11 cellular contexts compared by ENCODE assay signal in the genomic region with DNA sequence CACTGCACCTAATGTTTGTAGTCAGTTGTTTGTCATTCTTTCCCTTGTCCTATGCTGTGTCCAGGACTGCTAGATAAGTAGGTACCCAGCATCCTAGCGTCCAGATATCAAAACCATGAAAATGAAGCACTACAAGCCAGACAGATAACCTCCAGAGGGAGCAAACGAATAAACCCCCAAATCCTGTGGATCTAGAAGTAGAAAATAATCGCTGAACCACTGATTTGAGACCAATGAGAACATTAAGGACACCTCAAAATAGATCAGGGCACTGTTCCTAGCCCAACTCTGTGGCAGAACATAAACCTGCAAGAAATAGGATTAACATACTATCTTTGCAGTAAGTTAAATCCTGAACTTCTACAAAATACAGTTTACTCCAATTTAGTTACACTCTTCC. TPM values are rescaled to one million over a fixed set of nuclear protein-coding genes. Genes with fewer than 3 reads are reported as not detected.
DNase-seq lines count a peak whose midpoint lies in the region; ATAC-seq and TF ChIP-seq lines count a peak whose summit lies in the region.
"Had no signal": no experiment of that assay in that cellular context is flagged by ENCODE, and none has a peak within 500 bp of the region (broad histone marks: within the 10 kb centered on the region; RNA-seq: fewer than 3 reads in every experiment).

No MANE protein-coding gene starts in this region.

- H3K4me3 Mint-ChIP-seq in activated T-cell treated with anti-CD3 and anti-CD28 coated beads, Interleukin-2, amount 50 U/mL, for 72 hours: peak overlapping the region; percentile 96 to 98
- H3K4me3 Mint-ChIP-seq in activated naive CD8-positive, alpha-beta T cell: peak overlapping the region; percentile 95

- no peak overlapping the region for H3K18ac ChIP-seq in mesendoderm (ENCODE audit: low read length)

- H3K56ac ChIP-seq in mesendoderm (ENCODE audit: low read length): no peak overlapping the region

- H3K4ac ChIP-seq in mesendoderm (ENCODE audit: low read depth, low read length): no peak overlapping the region

- H3K23ac ChIP-seq in mesendoderm (ENCODE audit: low read length): no peak overlapping the region

- no peak overlapping the region for H3K4me2 ChIP-seq in mesendoderm (ENCODE audit: low read length)

- no peak for ATAC-seq in activated T-cell treated with anti-CD3 and anti-CD28 coated beads, Interleukin-2, amount 50 U/mL, for 72 hours (replicated peaks in 1 of 2)
- ATAC-seq in GM21529 (IDR thresholded peaks at IDR 0.05; ENCODE audit: unreplicated experiment): no peak

- no peak overlapping the region for H2BK15ac ChIP-seq in mesendoderm (replicated peaks; ENCODE audit: low read depth)

- H2BK5ac ChIP-seq in mesendoderm (ENCODE audit: low read length): no peak overlapping the region

- no peaks in the 10 kb centered on the region for H3K9me3 ChIP-seq in thyroid gland
- H3K9me3 ChIP-seq: ascending aorta had no signal

- H4K5ac ChIP-seq in mesendoderm (ENCODE audit: low read length): no peak overlapping the region

- H3K27me3 Mint-ChIP-seq in activated T-cell treated with anti-CD3 and anti-CD28 coated beads, Interleukin-2, amount 50 U/mL, for 72 hours (ENCODE audit: low read depth): peaks cover 10% of the 10 kb centered on the region
- H3K27me3 Mint-ChIP-seq in activated naive CD8-positive, alpha-beta T cell: no peaks in the 10 kb centered on the region

- H3K36me3 ChIP-seq in mesendoderm (ENCODE audit: control insufficient read depth, insufficient read depth, low read length) (no peaks in the 10 kb centered on the region), thyroid gland (no peaks in the 10 kb centered on the region)
- H3K36me3 ChIP-seq: ascending aorta had no signal

- WGBS in mesendoderm (ENCODE audit: extremely low coverage, insufficient coverage, low lambda C conversion rate): no CpG with 5 or more reads among the region's 3 CpGs
- WGBS in thyroid gland, 2 donors: 54 to 73% methylated on average over 3 of the region's 3 CpGs

- H3K4me3 ChIP-seq in mesendoderm (ENCODE audit: low read length) (no peak overlapping the region), thyroid gland (replicated peaks in 1 of 3) (no peak overlapping the region)

- no peaks in the 10 kb centered on the region for H3K79me2 ChIP-seq in mesendoderm (ENCODE audit: control insufficient read depth, insufficient read depth, low read length)

- no peak overlapping the region for H2AK5ac ChIP-seq in mesendoderm (ENCODE audit: low read length)

- H3K27ac ChIP-seq in mesendoderm (ENCODE audit: low read depth, low read length) (no peak overlapping the region), thyroid gland (peak overlapping the region; percentile 60 to 93 (median 65))

- TF ChIP-seq CTCF in thyroid gland (IDR thresholded peaks at IDR 0.05): no peak

- H3K27me3 ChIP-seq in mesendoderm (ENCODE audit: insufficient read depth, low read length, poor library complexity) (no peaks in the 10 kb centered on the region), thyroid gland (no peaks in the 10 kb centered on the region)
- H3K27me3 ChIP-seq: ascending aorta had no signal

- TF ChIP-seq POLR2A in thyroid gland (IDR thresholded peaks at IDR 0.05): no peak

- H2BK120ac ChIP-seq in mesendoderm (ENCODE audit: low read depth, low read length): no peak overlapping the region

- no peak overlapping the region for H3K27ac Mint-ChIP-seq in activated T-cell treated with anti-CD3 and anti-CD28 coated beads, Interleukin-2, amount 50 U/mL, for 72 hours
- H3K27ac Mint-ChIP-seq in activated naive CD8-positive, alpha-beta T cell: peak overlapping the region; percentile 94

- H4K8ac ChIP-seq in mesendoderm (ENCODE audit: low read depth, low read length): peak overlapping the region; percentile 65

- no peak overlapping the region for H3K9ac ChIP-seq in mesendoderm (ENCODE audit: low read length)

- H3K4me1 ChIP-seq in mesendoderm (ENCODE audit: control insufficient read depth, low read depth, low read length) (no peaks in the 10 kb centered on the region), thyroid gland (peaks cover 3 to 7% of the 10 kb centered on the region in 2 donors)
- H3K4me1 ChIP-seq: ascending aorta had no signal

- DNase-seq in activated T-cell treated with anti-CD3 and anti-CD28 coated beads, Interleukin-2, amount 50 U/mL, for 72 hours: no peak
- no peak for DNase-seq in activated T-cell treated with anti-CD3 and anti-CD28 coated beads, Interleukin-2, amount 50 U/mL, for 48 hours
- no peak for DNase-seq in mesendoderm
- DNase-seq in thyroid gland: no peak
- DNase-seq in activated CD4-positive, CD25-positive, alpha-beta regulatory T cell (lab: John Stamatoyannopoulos, UW): no peak
- no peak for DNase-seq in hepatic stellate cell (ENCODE audit: low spot score)
- DNase-seq: NCI-H1092; stimulated activated CD4-positive, alpha-beta T cell treated with anti-CD3 and anti-CD28 coated beads, Interleukin-12 subunit alpha, Interleukin-12 subunit beta, amount 100 ng/mL, for 4 hours had no signal

- H3K9me3 Mint-ChIP-seq in activated T-cell treated with anti-CD3 and anti-CD28 coated beads, Interleukin-2, amount 50 U/mL, for 72 hours: no peaks in the 10 kb centered on the region
- no peaks in the 10 kb centered on the region for H3K9me3 Mint-ChIP-seq in activated naive CD8-positive, alpha-beta T cell (ENCODE audit: low read depth)

- no peaks in the 10 kb centered on the region for H3K36me3 Mint-ChIP-seq in activated T-cell treated with anti-CD3 and anti-CD28 coated beads, Interleukin-2, amount 50 U/mL, for 72 hours (ENCODE audit: insufficient read depth in 2 of 2)
- H3K36me3 Mint-ChIP-seq in activated naive CD8-positive, alpha-beta T cell: peaks cover 4% of the 10 kb centered on the region

- peaks cover 53% of the 10 kb centered on the region for H3K4me1 Mint-ChIP-seq in activated T-cell treated with anti-CD3 and anti-CD28 coated beads, Interleukin-2, amount 50 U/mL, for 72 hours (ENCODE audit: low read depth)
- peaks cover 31% of the 10 kb centered on the region for H3K4me1 Mint-ChIP-seq in activated naive CD8-positive, alpha-beta T cell (ENCODE audit: low read depth)

- intact Hi-C loops in thyroid gland (cut with DNase I): no loop called here

- no peaks in the 10 kb centered on the region for H3K79me1 ChIP-seq in mesendoderm (ENCODE audit: low read length)

RNA-seq across cellular contexts. Expression of gene KLHL32, which starts 1.1 kb away (rescaled TPM):
- total RNA-seq in activated T-cell treated with anti-CD3 and anti-CD28 coated beads, Interleukin-2, amount 50 U/mL, for 72 hours: 1 to 10 TPM; 2.1 TPM
- polyA plus RNA-seq in mesendoderm (2013, experiment 1 of 2): 0.08 TPM
- 0.07 TPM for polyA plus RNA-seq in mesendoderm (2013, experiment 2 of 2)
- 1 to 10 TPM; 1.1 to 2.9 (median 2.3) TPM for total RNA-seq in thyroid gland
- total RNA-seq: ascending aorta had no signal

RNA-seq across cellular contexts. Expression of gene NDUFAF4, which starts 25.7 kb away (rescaled TPM):
- total RNA-seq in activated T-cell treated with anti-CD3 and anti-CD28 coated beads, Interleukin-2, amount 50 U/mL, for 72 hours: 10 to 100 TPM; 53.9 to 63.5 TPM
- polyA plus RNA-seq in mesendoderm (2013, experiment 1 of 2): 114 TPM
- 107 TPM for polyA plus RNA-seq in mesendoderm (2013, experiment 2 of 2)
- 10 to 100 TPM; 17.1 to 34.8 (median 29.2) TPM for total RNA-seq in thyroid gland
